ENCODE assay signal across 8 cellular contexts in the genomic region with DNA sequence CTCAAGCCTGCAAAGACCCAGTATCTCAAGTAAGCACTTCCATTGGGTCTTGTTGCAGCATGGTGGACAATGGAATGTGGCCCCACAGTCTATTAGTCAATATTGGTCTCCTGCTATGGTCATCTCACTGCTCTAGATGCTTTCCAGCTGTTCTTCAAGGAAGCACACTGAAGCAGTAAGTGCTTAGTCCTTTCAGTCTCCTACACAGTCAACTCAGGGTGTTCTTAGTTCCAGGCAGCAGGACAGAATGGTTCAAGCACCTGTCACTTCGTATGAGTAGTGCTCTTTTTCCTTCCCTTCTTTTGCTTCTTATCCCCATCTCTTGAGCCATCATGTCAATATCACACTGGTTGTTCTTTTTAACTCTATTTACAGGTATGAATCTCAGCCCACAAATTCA.
DNase-seq lines count a peak whose midpoint lies in the region; ATAC-seq and TF ChIP-seq lines count a peak whose summit lies in the region.
"Not testable (repeated sequence)": the region's sequence is repeated elsewhere in the genome, so short reads cannot be mapped to it uniquely, and the experiment has no call there.

No MANE protein-coding gene starts in this region.

- peaks cover 18% of the 10 kb centered on the region for H3K36me3 Mint-ChIP-seq in T-helper 1 cell treated with Interleukin-12 subunit alpha and Interleukin-12 subunit beta and Interleukin-4 antibody, amounts not matched to agents 30 μg/mL and 1 μg/mL, for 36 hours (ENCODE audit: low read depth)
- peaks cover 6 to 21% of the 10 kb centered on the region in 2 donors for H3K36me3 Mint-ChIP-seq in activated naive CD4-positive, alpha-beta T cell treated with anti-CD3 and anti-CD28 coated beads, Interleukin-2, amount 50 U/mL, for 72 hours

- peak overlapping the region; percentile 48 for H3K4me3 Mint-ChIP-seq in T-helper 1 cell treated with Interleukin-12 subunit alpha and Interleukin-12 subunit beta and Interleukin-4 antibody, amounts not matched to agents 30 μg/mL and 1 μg/mL, for 36 hours

- not testable (repeated sequence) for TF ChIP-seq CTCF in GM12865 (IDR thresholded peaks at IDR 0.05; ENCODE audit: insufficient read depth, low read depth, low read length, missing control alignments)

- ATAC-seq in GM18873 (IDR thresholded peaks at IDR 0.05; ENCODE audit: low FRiP score, unreplicated experiment) (peak; percentile 39), GM19438 (IDR thresholded peaks at IDR 0.05; ENCODE audit: low read depth, unreplicated experiment) (peak; percentile 41), GM21717 (IDR thresholded peaks at IDR 0.05; ENCODE audit: unreplicated experiment) (peak; percentile 29), HG02840 (IDR thresholded peaks at IDR 0.05; ENCODE audit: low FRiP score, unreplicated experiment) (peak; percentile 41), HG03159 (IDR thresholded peaks at IDR 0.05; ENCODE audit: unreplicated experiment) (peak; percentile 43)
- peak; percentile 22 to 23 for ATAC-seq in activated naive CD4-positive, alpha-beta T cell treated with anti-CD3 and anti-CD28 coated beads, Interleukin-2, amount 50 U/mL, for 72 hours

- peak overlapping the region; percentile 96 for H3K27ac Mint-ChIP-seq in T-helper 1 cell treated with Interleukin-12 subunit alpha and Interleukin-12 subunit beta and Interleukin-4 antibody, amounts not matched to agents 30 μg/mL and 1 μg/mL, for 36 hours
- peak overlapping the region; percentile 65 to 89 for H3K27ac Mint-ChIP-seq in activated naive CD4-positive, alpha-beta T cell treated with anti-CD3 and anti-CD28 coated beads, Interleukin-2, amount 50 U/mL, for 72 hours

- peak; percentile 31 for DNase-seq in GM12865 (ENCODE audit: low read depth)
- not testable (repeated sequence) for DNase-seq in activated naive CD4-positive, alpha-beta T cell treated with anti-CD3 and anti-CD28 coated beads, Interleukin-2, amount 50 U/mL, for 72 hours (ENCODE audit: low spot score in 2 of 2)

- H3K4me3 ChIP-seq in GM12865 (ENCODE audit: low read depth, low read length): not testable (repeated sequence)

- peaks cover 52% of the 10 kb centered on the region for H3K4me1 Mint-ChIP-seq in T-helper 1 cell treated with Interleukin-12 subunit alpha and Interleukin-12 subunit beta and Interleukin-4 antibody, amounts not matched to agents 30 μg/mL and 1 μg/mL, for 36 hours (ENCODE audit: low read depth)

- peaks cover 16% of the 10 kb centered on the region for H3K9me3 Mint-ChIP-seq in T-helper 1 cell treated with Interleukin-12 subunit alpha and Interleukin-12 subunit beta and Interleukin-4 antibody, amounts not matched to agents 30 μg/mL and 1 μg/mL, for 36 hours
- H3K9me3 Mint-ChIP-seq in activated naive CD4-positive, alpha-beta T cell treated with anti-CD3 and anti-CD28 coated beads, Interleukin-2, amount 50 U/mL, for 72 hours: peaks cover 14 to 16% of the 10 kb centered on the region in 2 donors

- not testable (repeated sequence) for H3K27me3 Mint-ChIP-seq in T-helper 1 cell treated with Interleukin-12 subunit alpha and Interleukin-12 subunit beta and Interleukin-4 antibody, amounts not matched to agents 30 μg/mL and 1 μg/mL, for 36 hours (ENCODE audit: low read depth)
